ENCODE assay signal across 1 cellular context in genomic region chr10:103911021-103911459, GRCh38.
TF ChIP-seq lines count a peak whose summit lies in the region.

No MANE protein-coding gene starts in this region.

TF ChIP-seq in A549, 52 proteins besides CTCF, POLR2A, EP300 and RAD21:
- TF ChIP-seq ATOH8 (CRISPR knock-in tag; IDR thresholded peaks at IDR 0.05; ENCODE audit: low read depth) (no peak), ESRRA (IDR thresholded peaks at IDR 0.05; ENCODE audit: borderline replicate concordance, low read length) (no peak), CEBPB (IDR thresholded peaks at IDR 0.05) (no peak), ZFP36 (IDR thresholded peaks at IDR 0.05; ENCODE audit: borderline replicate concordance, partially characterized antibody) (no peak), RCOR1 (IDR thresholded peaks at IDR 0.05; ENCODE audit: low read depth, low read length) (no peak), FOSB (CRISPR knock-in tag; IDR thresholded peaks at IDR 0.05) (no peak), KDM1A (IDR thresholded peaks at IDR 0.05; ENCODE audit: low read depth) (no peak), TFCP2L1 (CRISPR knock-in tag; IDR thresholded peaks at IDR 0.05) (no peak), HDAC2 (IDR thresholded peaks at IDR 0.05) (no peak), POLR2AphosphoS2 (conservative IDR thresholded peaks at IDR 0.05; ENCODE audit: low read length) (no peak), RFX5 (IDR thresholded peaks at IDR 0.05) (no peak), MYC (IDR thresholded peaks at IDR 0.05; ENCODE audit: borderline replicate concordance, low read length) (no peak), JUN (IDR thresholded peaks at IDR 0.05) (no peak), JUNB (IDR thresholded peaks at IDR 0.05) (no peak), SMC3 (IDR thresholded peaks at IDR 0.05) (no peak)
- TF ChIP-seq, protein P1, sequence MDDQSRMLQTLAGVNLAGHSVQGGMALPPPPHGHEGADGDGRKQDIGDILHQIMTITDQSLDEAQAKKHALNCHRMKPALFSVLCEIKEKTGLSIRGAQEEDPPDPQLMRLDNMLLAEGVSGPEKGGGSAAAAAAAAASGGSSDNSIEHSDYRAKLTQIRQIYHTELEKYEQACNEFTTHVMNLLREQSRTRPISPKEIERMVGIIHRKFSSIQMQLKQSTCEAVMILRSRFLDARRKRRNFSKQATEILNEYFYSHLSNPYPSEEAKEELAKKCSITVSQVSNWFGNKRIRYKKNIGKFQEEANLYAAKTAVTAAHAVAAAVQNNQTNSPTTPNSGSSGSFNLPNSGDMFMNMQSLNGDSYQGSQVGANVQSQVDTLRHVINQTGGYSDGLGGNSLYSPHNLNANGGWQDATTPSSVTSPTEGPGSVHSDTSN (IDR thresholded peaks at IDR 0.05): no peak
